Comparison of ENCODE assay signal across 10 cellular contexts in genomic region chr2:173400760-173401159, GRCh38. TPM values are rescaled to one million over a fixed set of nuclear protein-coding genes. Genes with fewer than 3 reads are reported as not detected.
A peak's percentile ranks its signal among the peaks of the same experiment; 100 is the strongest.
DNase-seq lines count a peak whose midpoint lies in the region; ATAC-seq and TF ChIP-seq lines count a peak whose summit lies in the region.
"Had no signal": no experiment of that assay in that cellular context is flagged by ENCODE, and none has a peak within 500 bp of the region (broad histone marks: within the 10 kb centered on the region; RNA-seq: fewer than 3 reads in every experiment).

No MANE protein-coding gene starts in this region.

- peak; percentile 30 for TF ChIP-seq CTCF in HFF-Myc (IDR thresholded peaks at IDR 0.05; ENCODE audit: low read depth, low read length, missing control alignments)
- TF ChIP-seq CTCF in Peyer's patch (IDR thresholded peaks at IDR 0.05) = peak in 1 of 6 experiments; percentile 11

- no peaks in the 10 kb centered on the region for H3K27me3 ChIP-seq in Peyer's patch

- peaks cover 0 to 6% (median 0%) of the 10 kb centered on the region in 4 donors for H3K4me1 ChIP-seq in Peyer's patch

- no peak for ATAC-seq in GM19452 (IDR thresholded peaks at IDR 0.05; ENCODE audit: unreplicated experiment)
- ATAC-seq: activated CD4-positive, CD25-positive, alpha-beta regulatory T cell treated with anti-CD3 and anti-CD28 coated beads, Interleukin-2, amount 50 U/mL, for 24 hours had no signal

- H3K36me3 ChIP-seq in Peyer's patch = no peaks in the 10 kb centered on the region

- no peak overlapping the region for H3K27ac ChIP-seq in Peyer's patch

- DNase-seq in DMS53 (lab: John Stamatoyannopoulos, UW) (peak; percentile 65), HFF-Myc (ENCODE audit: extremely low read depth, low read depth) (no peak), RPMI7951 (ENCODE audit: low read depth) (peak; percentile 34), iPS-NIHi7 (ENCODE audit: extremely low spot score) (peak; percentile 42), mucosa of gallbladder (ENCODE audit: low spot score) (no peak), amygdala (lab: John Stamatoyannopoulos, UW) (no peak), Peyer's patch (no peak)
- DNase-seq: stimulated activated CD4-positive, alpha-beta T cell treated with anti-CD3 and anti-CD28 coated beads, Interleukin-2, amount 100 ng/mL, for 48 hours had no signal

- no peak for TF ChIP-seq POLR2A in Peyer's patch (IDR thresholded peaks at IDR 0.05)

- H3K9me3 ChIP-seq in Peyer's patch = no peaks in the 10 kb centered on the region

- H3K4me3 ChIP-seq in HFF-Myc (replicated peaks; ENCODE audit: low read depth, low read length) (no peak overlapping the region), Peyer's patch (no peak overlapping the region)

RNA-seq across cellular contexts. Expression of gene CDCA7, which starts 46.1 kb away (rescaled TPM):
- total RNA-seq in RPMI7951 (2014; rRNA removed; shearing (Covaris generic)) = 21.4 and 28.8 TPM in 2 replicates
- total RNA-seq in mucosa of gallbladder (0.86 TPM), Peyer's patch (100 to 1,000 TPM in 1 of 4 donors, 10 to 100 TPM in 3; 18.4 to 152 (median 46.1) TPM)

Comparison
In these comparisons a context has a peak if more than half of its experiments do, and no peak if none do; other contexts are left out.
1. DNase-seq: peak in DMS53 (single experiment), RPMI7951 (single experiment) and iPS-NIHi7 (single experiment); none in HFF-Myc (single experiment), mucosa of gallbladder (single experiment), amygdala (0 of 56) and Peyer's patch (0 of 3).
2. RNA of gene CDCA7, which starts 46.1 kb away (total RNA-seq): 18.4 to 152 TPM in Peyer's patch and 21.4 to 28.8 TPM in RPMI7951; 0.86 TPM in mucosa of gallbladder (single experiment); every median in the first group is over 10 times any median in the second.